In the genomic region with DNA sequence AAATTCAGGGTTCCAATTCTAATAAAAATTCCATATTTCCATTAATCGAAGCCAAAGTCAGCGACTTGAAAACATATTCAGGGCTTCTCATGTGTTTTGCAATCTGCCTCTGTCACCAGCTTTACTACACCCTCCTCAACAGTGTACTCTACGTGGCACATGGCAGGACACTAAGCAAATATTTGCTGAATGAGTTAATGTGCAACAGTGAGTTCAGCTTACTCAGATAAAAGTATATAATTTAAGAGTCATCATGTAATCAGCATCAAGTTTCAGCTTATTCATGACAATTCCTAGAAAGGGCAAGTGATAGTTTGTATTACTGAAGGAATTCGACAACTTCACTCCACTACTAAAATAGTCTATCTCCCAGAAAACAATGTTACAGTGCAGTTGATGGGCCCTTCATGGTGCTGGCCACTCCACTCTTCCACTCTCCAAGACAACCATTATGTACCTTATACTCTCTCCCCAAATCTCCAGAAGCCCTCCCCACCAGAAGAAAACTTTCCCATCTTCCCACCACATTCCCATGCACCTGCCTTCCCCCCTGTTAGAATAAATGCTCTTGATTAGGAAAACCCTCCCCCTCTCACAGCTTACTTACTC, we compare ENCODE assay signal across 2 cellular contexts.
A peak's percentile ranks its signal among the peaks of the same experiment; 100 is the strongest.
TF ChIP-seq lines count a peak whose summit lies in the region.

No MANE protein-coding gene starts in this region.

TF ChIP-seq in IMR-90, 13 proteins besides CTCF, POLR2A, EP300 and RAD21 (continued from another document):
- TF ChIP-seq, protein P1, sequence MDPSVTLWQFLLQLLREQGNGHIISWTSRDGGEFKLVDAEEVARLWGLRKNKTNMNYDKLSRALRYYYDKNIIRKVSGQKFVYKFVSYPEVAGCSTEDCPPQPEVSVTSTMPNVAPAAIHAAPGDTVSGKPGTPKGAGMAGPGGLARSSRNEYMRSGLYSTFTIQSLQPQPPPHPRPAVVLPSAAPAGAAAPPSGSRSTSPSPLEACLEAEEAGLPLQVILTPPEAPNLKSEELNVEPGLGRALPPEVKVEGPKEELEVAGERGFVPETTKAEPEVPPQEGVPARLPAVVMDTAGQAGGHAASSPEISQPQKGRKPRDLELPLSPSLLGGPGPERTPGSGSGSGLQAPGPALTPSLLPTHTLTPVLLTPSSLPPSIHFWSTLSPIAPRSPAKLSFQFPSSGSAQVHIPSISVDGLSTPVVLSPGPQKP (IDR thresholded peaks at IDR 0.05; ENCODE audit: borderline replicate concordance, low read depth, low read length): no peak
- TF ChIP-seq SMC3 (IDR thresholded peaks at IDR 0.05; ENCODE audit: low read depth, low read length) (no peak), RCOR1 (IDR thresholded peaks at IDR 0.05; ENCODE audit: insufficient replicate concordance, low read length) (no peak), MAZ (IDR thresholded peaks at IDR 0.05; ENCODE audit: borderline replicate concordance, low read depth, low read length) (no peak), CEBPB (IDR thresholded peaks at IDR 0.05; ENCODE audit: low read depth, low read length) (peak; percentile 96), RFX5 (IDR thresholded peaks at IDR 0.05; ENCODE audit: low read depth, low read length) (no peak), FOS (IDR thresholded peaks at IDR 0.05; ENCODE audit: low read depth, low read length) (peak; percentile 35; the same call in 1 of the 2 replicates), NFE2L2 (IDR thresholded peaks at IDR 0.05; ENCODE audit: low read depth, low read length) (peak; percentile 55; the same call in 1 of the 2 replicates), MXI1 (IDR thresholded peaks at IDR 0.05; ENCODE audit: borderline replicate concordance, low read depth, low read length) (peak; percentile 68; the same call in 1 of the 2 replicates), BHLHE40 (IDR thresholded peaks at IDR 0.05; ENCODE audit: low read depth, low read length) (peak; percentile 48; the same call in 1 of the 2 replicates)
- TF ChIP-seq, protein P2, sequence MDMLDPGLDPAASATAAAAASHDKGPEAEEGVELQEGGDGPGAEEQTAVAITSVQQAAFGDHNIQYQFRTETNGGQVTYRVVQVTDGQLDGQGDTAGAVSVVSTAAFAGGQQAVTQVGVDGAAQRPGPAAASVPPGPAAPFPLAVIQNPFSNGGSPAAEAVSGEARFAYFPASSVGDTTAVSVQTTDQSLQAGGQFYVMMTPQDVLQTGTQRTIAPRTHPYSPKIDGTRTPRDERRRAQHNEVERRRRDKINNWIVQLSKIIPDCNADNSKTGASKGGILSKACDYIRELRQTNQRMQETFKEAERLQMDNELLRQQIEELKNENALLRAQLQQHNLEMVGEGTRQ (IDR thresholded peaks at IDR 0.05; ENCODE audit: low read depth, low read length): no peak

TF ChIP-seq in GM23338, 12 proteins besides CTCF, POLR2A, EP300 and RAD21 (continued from another document):
- TF ChIP-seq, protein P3, sequence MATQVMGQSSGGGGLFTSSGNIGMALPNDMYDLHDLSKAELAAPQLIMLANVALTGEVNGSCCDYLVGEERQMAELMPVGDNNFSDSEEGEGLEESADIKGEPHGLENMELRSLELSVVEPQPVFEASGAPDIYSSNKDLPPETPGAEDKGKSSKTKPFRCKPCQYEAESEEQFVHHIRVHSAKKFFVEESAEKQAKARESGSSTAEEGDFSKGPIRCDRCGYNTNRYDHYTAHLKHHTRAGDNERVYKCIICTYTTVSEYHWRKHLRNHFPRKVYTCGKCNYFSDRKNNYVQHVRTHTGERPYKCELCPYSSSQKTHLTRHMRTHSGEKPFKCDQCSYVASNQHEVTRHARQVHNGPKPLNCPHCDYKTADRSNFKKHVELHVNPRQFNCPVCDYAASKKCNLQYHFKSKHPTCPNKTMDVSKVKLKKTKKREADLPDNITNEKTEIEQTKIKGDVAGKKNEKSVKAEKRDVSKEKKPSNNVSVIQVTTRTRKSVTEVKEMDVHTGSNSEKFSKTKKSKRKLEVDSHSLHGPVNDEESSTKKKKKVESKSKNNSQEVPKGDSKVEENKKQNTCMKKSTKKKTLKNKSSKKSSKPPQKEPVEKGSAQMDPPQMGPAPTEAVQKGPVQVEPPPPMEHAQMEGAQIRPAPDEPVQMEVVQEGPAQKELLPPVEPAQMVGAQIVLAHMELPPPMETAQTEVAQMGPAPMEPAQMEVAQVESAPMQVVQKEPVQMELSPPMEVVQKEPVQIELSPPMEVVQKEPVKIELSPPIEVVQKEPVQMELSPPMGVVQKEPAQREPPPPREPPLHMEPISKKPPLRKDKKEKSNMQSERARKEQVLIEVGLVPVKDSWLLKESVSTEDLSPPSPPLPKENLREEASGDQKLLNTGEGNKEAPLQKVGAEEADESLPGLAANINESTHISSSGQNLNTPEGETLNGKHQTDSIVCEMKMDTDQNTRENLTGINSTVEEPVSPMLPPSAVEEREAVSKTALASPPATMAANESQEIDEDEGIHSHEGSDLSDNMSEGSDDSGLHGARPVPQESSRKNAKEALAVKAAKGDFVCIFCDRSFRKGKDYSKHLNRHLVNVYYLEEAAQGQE (IDR thresholded peaks at IDR 0.05; ENCODE audit: unreplicated experiment): no peak
- TF ChIP-seq CREB1 (CRISPR knock-in tag; IDR thresholded peaks at IDR 0.05; ENCODE audit: low read depth): no peak
- no peak for TF ChIP-seq JUNB (IDR thresholded peaks at IDR 0.05; ENCODE audit: unreplicated experiment)
TF ChIP-seq in GM23338: peak in this region for 0.
